Comparison of ENCODE assay signal across 21 cellular contexts in the genomic region with DNA sequence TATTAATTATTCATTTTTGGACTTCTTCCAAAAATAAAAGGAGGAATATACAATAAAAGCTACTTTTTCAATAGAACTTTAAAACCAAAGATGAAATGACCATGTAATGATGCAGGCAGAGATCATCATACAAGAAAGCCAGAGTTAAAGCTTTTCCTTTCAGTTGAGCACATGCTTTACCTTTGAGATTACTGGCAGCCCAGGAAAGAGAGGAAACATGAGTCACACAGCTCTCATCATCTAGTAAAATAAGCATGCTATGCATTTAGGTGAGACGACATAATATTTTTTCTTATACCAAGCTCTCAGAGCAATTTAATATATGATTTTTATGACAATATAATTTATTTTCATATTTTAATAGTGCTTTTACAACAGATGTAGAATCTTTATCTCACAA. TPM values are rescaled to one million over a fixed set of nuclear protein-coding genes. Genes with fewer than 3 reads are reported as not detected.
DNase-seq lines count a peak whose midpoint lies in the region; ATAC-seq and TF ChIP-seq lines count a peak whose summit lies in the region.
"Had no signal": no experiment of that assay in that cellular context is flagged by ENCODE, and none has a peak within 500 bp of the region (broad histone marks: within the 10 kb centered on the region; RNA-seq: fewer than 3 reads in every experiment).

No MANE protein-coding gene starts in this region.

- ATAC-seq in GM18907 (IDR thresholded peaks at IDR 0.05; ENCODE audit: unreplicated experiment), result no peak
- ATAC-seq: GM12878, mucosa of descending colon had no signal

- DNase-seq in Daoy (ENCODE audit: low read depth) (peak; percentile 74), M059J (ENCODE audit: low read depth) (peak; percentile 22), NCI-H774 (lab: John Stamatoyannopoulos, UW) (peak; percentile 12), fibroblast of mammary gland (ENCODE audit: low read depth) (peak; percentile 47), NCI-H82 treated with DMSO at 0.1 percent for 48 hours (lab: John Stamatoyannopoulos, UW; ENCODE audit: unreplicated experiment) (no peak)
- no peak for DNase-seq in activated T-cell treated with anti-CD3 and anti-CD28 coated beads, Interleukin-2, amount 50 U/mL, for 1 hour
- DNase-seq: activated CD4-positive, alpha-beta T cell treated with anti-CD3 and anti-CD28 coated beads, Interleukin-2, amount 50 U/mL, for 1 hour; activated naive CD4-positive, alpha-beta T cell treated with anti-CD3 and anti-CD28 coated beads, Interleukin-2, amount 50 U/mL, for 16 hours; activated T-cell treated with anti-CD3 and anti-CD28 coated beads for 4 hours; Caco-2; foreskin fibroblast; GF-D8; Kasumi-1; left ventricle myocardium inferior; mucosa of descending colon; NCI-H2029 treated with DMSO at 0.1 percent for 48 hours; RPMI8226 had no signal

- no peak overlapping the region for H3K4me3 ChIP-seq in fibroblast of mammary gland (ENCODE audit: control insufficient read depth, low read depth, low read length)
- H3K4me3 ChIP-seq: ascending aorta, GM12878, left ventricle myocardium inferior, mucosa of descending colon had no signal

- TF ChIP-seq CTCF in fibroblast of mammary gland (conservative IDR thresholded peaks at IDR 0.05; ENCODE audit: control insufficient read depth, insufficient read depth, low read depth, low read length), result no peak

RNA-seq across cellular contexts. Expression of gene KCNA1, which starts 24.9 kb away (rescaled TPM):
- total RNA-seq in Daoy (2014; rRNA removed; shearing (Covaris generic)), result 0.17 and 1.3 TPM in 2 replicates
- not detected in 2 replicates for total RNA-seq in M059J (2014; rRNA removed; shearing (Covaris generic))
- total RNA-seq: ascending aorta, Caco-2, HT-29, left ventricle myocardium inferior had no signal

Comparison
In these comparisons a context has a peak if more than half of its experiments do, and no peak if none do; other contexts are left out.
1. DNase-seq: peak in Daoy (single experiment), M059J (single experiment), NCI-H774 (single experiment) and fibroblast of mammary gland (single experiment); none in NCI-H82 treated with DMSO at 0.1 percent for 48 hours (single experiment) and activated T-cell treated with anti-CD3 and anti-CD28 coated beads, Interleukin-2, amount 50 U/mL, for 1 hour (single experiment).